Comparison of ENCODE assay signal across 8 cellular contexts in the genomic region with DNA sequence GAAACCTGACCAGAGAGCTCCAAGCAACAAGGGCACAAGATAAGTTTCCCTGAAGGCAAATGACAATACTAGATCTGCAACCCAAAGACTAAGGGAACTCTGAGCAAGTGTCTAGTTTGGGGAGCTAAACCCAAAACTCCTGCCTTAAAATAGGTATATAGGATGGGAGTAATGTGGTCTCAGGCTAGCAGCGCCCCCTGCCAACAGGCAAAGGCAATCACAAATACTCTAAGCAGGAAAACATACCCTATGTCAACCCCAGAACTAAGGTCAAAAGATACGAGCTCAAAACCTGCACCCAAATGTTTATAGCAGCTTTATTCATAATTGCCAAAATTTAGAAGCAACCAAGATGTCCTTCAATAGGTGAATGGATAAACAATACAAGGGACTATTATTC.
DNase-seq lines count a peak whose midpoint lies in the region; ATAC-seq and FAIRE-seq lines count a peak whose summit lies in the region.

No MANE protein-coding gene starts in this region.

- DNase-seq in AG08395 (ENCODE audit: low spot score) (peak; percentile 18), GM19239 (ENCODE audit: insufficient read length, low spot score) (no peak), SHP77 (lab: John Stamatoyannopoulos, UW) (peak; percentile 9 to 10), fibroblast of gingiva (ENCODE audit: low read depth) (peak; percentile 13), pons (ENCODE audit: low spot score) (peak; percentile 72), occipital lobe (lab: John Stamatoyannopoulos, UW) (no peak)
- no peak for DNase-seq in stimulated activated naive CD4-positive, alpha-beta T cell treated with Interleukin-2 at 50 U/mL for 16 hours (lab: John Stamatoyannopoulos, UW)

- FAIRE-seq in GM19239 (lab: Jason Lieb, UNC), result peak; percentile 73

- ATAC-seq in GM21515 (IDR thresholded peaks at IDR 0.05; ENCODE audit: unreplicated experiment), result no peak

Comparison
In these comparisons a context has a peak if more than half of its experiments do, and no peak if none do; other contexts are left out.
1. DNase-seq: peak in AG08395 (single experiment), SHP77 (2 of 2), fibroblast of gingiva (single experiment) and pons (single experiment); none in GM19239 (single experiment), occipital lobe (single experiment) and stimulated activated naive CD4-positive, alpha-beta T cell treated with Interleukin-2 at 50 U/mL for 16 hours (single experiment).